15 cellular contexts compared by ENCODE assay signal in the genomic region with DNA sequence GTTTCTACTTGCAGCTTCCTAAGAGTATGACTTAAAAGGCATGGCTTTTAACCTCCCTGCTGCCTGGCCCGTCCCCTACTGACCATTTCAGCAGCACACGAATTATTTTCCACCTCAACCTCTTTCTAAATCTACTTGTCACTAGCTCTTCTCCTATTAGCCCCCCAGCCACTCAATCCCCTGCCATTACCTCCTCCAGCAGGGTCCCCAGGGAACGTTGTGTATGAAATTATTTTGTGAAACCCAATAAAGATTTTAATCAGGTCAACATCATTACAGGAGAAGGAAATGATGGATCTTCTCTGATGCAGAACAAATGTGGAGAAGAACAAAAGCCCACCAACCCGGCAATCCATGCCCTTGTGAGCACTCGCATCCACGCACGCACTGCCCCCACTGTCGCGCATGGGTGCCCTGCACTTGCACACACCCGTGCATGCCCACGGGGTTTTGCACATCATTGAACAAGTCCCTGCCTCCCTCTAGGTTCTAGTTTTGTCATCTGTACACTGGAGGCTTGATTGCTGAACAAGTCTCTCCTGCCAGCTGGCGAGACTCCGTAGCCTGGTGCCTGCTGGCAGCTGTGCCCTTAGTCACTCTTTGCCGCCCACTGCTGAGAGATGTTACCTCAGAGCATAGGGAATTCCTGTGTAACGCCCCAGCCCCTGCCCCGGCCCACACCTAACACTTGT. TPM values are rescaled to one million over a fixed set of nuclear protein-coding genes. Genes with fewer than 3 reads are reported as not detected.
DNase-seq lines count a peak whose midpoint lies in the region; ATAC-seq lines count a peak whose summit lies in the region.
"Had no signal": no experiment of that assay in that cellular context is flagged by ENCODE, and none has a peak within 500 bp of the region (broad histone marks: within the 10 kb centered on the region; RNA-seq: fewer than 3 reads in every experiment).

No MANE protein-coding gene starts in this region.

- DNase-seq in DMS79 treated with DMSO at 0.1 percent for 48 hours (lab: John Stamatoyannopoulos, UW), result peak; percentile 27
- DNase-seq in NCI-H69 (lab: John Stamatoyannopoulos, UW), result peak; percentile 44
- DNase-seq in head of caudate nucleus, result peak; percentile 57 to 94 (median 80)
- DNase-seq in posterior cingulate gyrus, result peak; percentile 55 to 97 (median 80)
- no peak for DNase-seq in CD4-positive, alpha-beta memory T cell
- DNase-seq: activated CD4-positive, alpha-beta T cell treated with anti-CD3 and anti-CD28 coated beads, Interleukin-2, amount 50 U/mL, for 48 hours; activated gamma-delta T cell; NCI-H2029; T-helper 2 cell had no signal

- H3K4me3 Mint-ChIP-seq in CD4-positive, alpha-beta memory T cell, result no peak overlapping the region

- no peak overlapping the region for H3K4me3 ChIP-seq in CD4-positive, alpha-beta memory T cell (ENCODE audit: low read length in 2 of 2)
- H3K4me3 ChIP-seq: breast epithelium had no signal

- no peak for ATAC-seq in GM19455 (IDR thresholded peaks at IDR 0.05; ENCODE audit: unreplicated experiment)
- ATAC-seq in GM19463 (IDR thresholded peaks at IDR 0.05; ENCODE audit: unreplicated experiment), result no peak
- ATAC-seq in HG03469 (IDR thresholded peaks at IDR 0.05; ENCODE audit: unreplicated experiment), result no peak

- H3K9me3 Mint-ChIP-seq in CD4-positive, alpha-beta memory T cell, result no peaks in the 10 kb centered on the region

- H3K36me3 Mint-ChIP-seq in CD4-positive, alpha-beta memory T cell, result no peaks in the 10 kb centered on the region

- no peak overlapping the region for H3K27ac Mint-ChIP-seq in CD4-positive, alpha-beta memory T cell

- POLR2A ChIA-PET in CD4-positive, alpha-beta memory T cell (lab: Charles Lee; ENCODE audit: partially characterized antibody), result no interaction called here

- H3K27ac ChIP-seq in CD4-positive, alpha-beta memory T cell (ENCODE audit: low read depth, low read length), result no peak overlapping the region
- H3K27ac ChIP-seq: breast epithelium, C4-2B had no signal

- H3K9me3 ChIP-seq in CD4-positive, alpha-beta memory T cell (ENCODE audit: control insufficient read depth in 1 of 2, low read length in 2 of 2), result no peaks in the 10 kb centered on the region
- H3K9me3 ChIP-seq: breast epithelium had no signal

- no peaks in the 10 kb centered on the region for H3K4me1 Mint-ChIP-seq in CD4-positive, alpha-beta memory T cell

- intact Hi-C loops in head of caudate nucleus (cut with DNase I), result no loop called here
- intact Hi-C loops in posterior cingulate gyrus (cut with DNase I), result no loop called here
- intact Hi-C loops in CD4-positive, alpha-beta memory T cell (cut with micrococcal nuclease), result no loop called here

- H3K27me3 Mint-ChIP-seq in CD4-positive, alpha-beta memory T cell, result peaks cover 2 to 7% of the 10 kb centered on the region in 2 donors

- H3K4me1 ChIP-seq in CD4-positive, alpha-beta memory T cell (ENCODE audit: insufficient read depth, low read length), result no peaks in the 10 kb centered on the region
- H3K4me1 ChIP-seq: breast epithelium had no signal

- no peaks in the 10 kb centered on the region for H3K27me3 ChIP-seq in CD4-positive, alpha-beta memory T cell (ENCODE audit: insufficient read depth, low read length)
- H3K27me3 ChIP-seq: breast epithelium had no signal

- no peaks in the 10 kb centered on the region for H3K36me3 ChIP-seq in CD4-positive, alpha-beta memory T cell (ENCODE audit: insufficient read depth, low read length)
- H3K36me3 ChIP-seq: breast epithelium had no signal

- CTCF ChIA-PET in CD4-positive, alpha-beta memory T cell (lab: Charles Lee; ENCODE audit: partially characterized antibody), result no interaction called here

RNA-seq across cellular contexts. Expression of gene LINGO1, which starts 51.6 kb away (rescaled TPM):
- total RNA-seq in CD4-positive, alpha-beta memory T cell, result not detected
- polyA plus RNA-seq in CD4-positive, alpha-beta memory T cell, result not detected
- total RNA-seq: mononuclear cell had no signal

Comparison
In these comparisons a context has a peak if more than half of its experiments do, and no peak if none do; other contexts are left out.
1. DNase-seq: peak in DMS79 treated with DMSO at 0.1 percent for 48 hours (single experiment), NCI-H69 (single experiment), head of caudate nucleus (42 of 42) and posterior cingulate gyrus (10 of 10); none in CD4-positive, alpha-beta memory T cell (0 of 5).